Comparison of ENCODE assay signal across 9 cellular contexts in genomic region chr14:103474893-103475292, GRCh38.
"Had no signal": no experiment of that assay in that cellular context is flagged by ENCODE, and none has a peak within 500 bp of the region (broad histone marks: within the 10 kb centered on the region; RNA-seq: fewer than 3 reads in every experiment).

No MANE protein-coding gene starts in this region.

- ATAC-seq: HCT116, HepG2 had no signal

- H3K4me3 Mint-ChIP-seq: HFFc6, IgD-negative memory B cell had no signal

- DNase-seq: GM23248, GOT3, H7, HFFc6 had no signal

- H3K4me1 Mint-ChIP-seq: IgD-negative memory B cell had no signal

- H3K27ac Mint-ChIP-seq: HFFc6 had no signal

- H3K9me3 Mint-ChIP-seq: HFFc6, IgD-negative memory B cell had no signal

- H3K27me3 Mint-ChIP-seq: IgD-negative memory B cell had no signal

- H3K9me3 ChIP-seq: HAP-1 had no signal

- H3K27ac ChIP-seq: GM23248, HL-60 had no signal
